Comparison of ENCODE assay signal across 8 cellular contexts in the genomic region with DNA sequence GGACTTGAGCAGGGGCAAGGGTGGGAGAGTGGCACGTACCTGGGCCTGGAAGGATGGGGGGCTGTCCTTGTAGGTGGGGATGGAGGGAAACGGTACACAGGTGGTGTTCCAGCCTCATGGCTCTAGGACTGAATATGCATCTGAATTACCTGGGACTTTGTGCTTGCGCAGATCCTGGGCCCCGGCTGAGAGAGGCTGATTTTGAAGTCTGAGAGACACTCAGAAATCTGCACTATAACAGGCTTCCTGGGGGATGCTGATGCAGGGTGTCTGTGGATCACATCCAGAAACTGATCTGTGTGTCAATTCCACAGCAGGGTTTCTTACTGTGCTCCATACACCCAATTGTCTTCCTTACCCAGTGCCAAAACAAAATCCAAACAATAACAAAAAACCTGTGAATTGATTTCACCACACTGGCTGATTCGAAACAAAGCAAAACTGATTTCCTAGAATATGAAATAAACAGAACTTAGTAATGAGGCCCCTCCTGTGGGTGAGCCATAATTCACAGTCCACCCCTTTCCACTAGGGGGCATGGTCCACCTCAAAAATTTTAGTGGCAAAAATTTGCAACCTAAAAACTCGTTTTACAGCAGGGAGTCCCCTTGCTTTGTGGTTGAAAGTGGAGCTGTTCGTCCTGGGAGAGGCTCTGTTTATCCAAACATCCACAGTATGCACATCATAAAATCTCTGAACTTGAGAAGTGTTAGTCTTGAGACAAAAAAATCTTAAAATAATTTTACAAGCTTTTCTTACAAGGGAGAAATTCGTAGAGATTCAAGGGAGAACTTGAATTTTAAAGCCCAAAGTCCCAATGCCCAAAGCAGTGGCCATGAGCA. TPM values are rescaled to one million over a fixed set of nuclear protein-coding genes. Genes with fewer than 3 reads are reported as not detected.
DNase-seq lines count a peak whose midpoint lies in the region; ATAC-seq and TF ChIP-seq lines count a peak whose summit lies in the region.

No MANE protein-coding gene starts in this region.

- ATAC-seq in natural killer cell treated with Interleukin-12 subunit alpha and Interleukin-12 subunit beta and Interleukin-15 and Interleukin-18, amount 100 ng/mL, for 72 hours, result peak; percentile 44 to 52

- peaks cover 0 to 2% of the 10 kb centered on the region in 2 donors for H3K27me3 Mint-ChIP-seq in natural killer cell treated with Interleukin-12 subunit alpha and Interleukin-12 subunit beta and Interleukin-15 and Interleukin-18, amount 100 ng/mL, for 72 hours

- peak; percentile 84 to 89 (median 86) for TF ChIP-seq CTCF in esophagus muscularis mucosa (IDR thresholded peaks at IDR 0.05)

- no peaks in the 10 kb centered on the region for H3K9me3 ChIP-seq in esophagus muscularis mucosa

- peak overlapping the region; percentile 70 to 86 (median 84) for H3K27ac ChIP-seq in esophagus muscularis mucosa (replicated peaks in 1 of 4)

- H3K4me1 ChIP-seq in esophagus muscularis mucosa, result peaks cover 42 to 62% (median 59%) of the 10 kb centered on the region in 4 donors

- intact Hi-C loops in esophagus muscularis mucosa (cut with DNase I) (loop anchor here (1.0 to 5.0 kb wide), 3 partner anchors 44 to 225 kb away; no protein-coding TSS in a partner anchor), posterior vena cava (cut with DNase I) (loop anchor here (5.0 to 10.0 kb wide), 2 partner anchors 45 to 92 kb away; no protein-coding TSS in a partner anchor)

- no peak overlapping the region for H3K4me3 ChIP-seq in esophagus muscularis mucosa

- no peak for TF ChIP-seq EP300 in esophagus muscularis mucosa (IDR thresholded peaks at IDR 0.05)

- peak; percentile 48 for DNase-seq in NCI-H146 (lab: John Stamatoyannopoulos, UW)
- DNase-seq in NCI-H146 treated with DMSO at 0.1 percent for 48 hours (lab: John Stamatoyannopoulos, UW; ENCODE audit: unreplicated experiment), result no peak
- peak; percentile 3 for DNase-seq in NCI-H2227 treated with DMSO at 0.1 percent for 48 hours (lab: John Stamatoyannopoulos, UW)
- peak; percentile 41 for DNase-seq in activated T-cell treated with anti-CD3 and anti-CD28 coated beads for 24 hours (ENCODE audit: low read depth)
- DNase-seq in esophagus muscularis mucosa (ENCODE audit: extremely low spot score), result no peak
- no peak for DNase-seq in natural killer cell treated with Interleukin-12 subunit alpha and Interleukin-12 subunit beta and Interleukin-15 and Interleukin-18, amount 100 ng/mL, for 72 hours (ENCODE audit: low spot score)
- peak; percentile 94 for DNase-seq in superior temporal gyrus (ENCODE audit: extremely low spot score)
- DNase-seq in posterior vena cava (ENCODE audit: low spot score), result no peak

- H3K27me3 ChIP-seq in esophagus muscularis mucosa, result no peaks in the 10 kb centered on the region

- H3K9me3 Mint-ChIP-seq in natural killer cell treated with Interleukin-12 subunit alpha and Interleukin-12 subunit beta and Interleukin-15 and Interleukin-18, amount 100 ng/mL, for 72 hours, result no peaks in the 10 kb centered on the region

- no peak for TF ChIP-seq POLR2A in esophagus muscularis mucosa (IDR thresholded peaks at IDR 0.05; ENCODE audit: low read depth)

- H3K36me3 ChIP-seq in esophagus muscularis mucosa, result no peaks in the 10 kb centered on the region

- peak overlapping the region in 1 of 2 donors; percentile 39 for H3K27ac Mint-ChIP-seq in natural killer cell treated with Interleukin-12 subunit alpha and Interleukin-12 subunit beta and Interleukin-15 and Interleukin-18, amount 100 ng/mL, for 72 hours

- peaks cover 0 to 2% of the 10 kb centered on the region in 2 donors for H3K4me1 Mint-ChIP-seq in natural killer cell treated with Interleukin-12 subunit alpha and Interleukin-12 subunit beta and Interleukin-15 and Interleukin-18, amount 100 ng/mL, for 72 hours (ENCODE audit: low read depth in 2 of 2)

- no peak overlapping the region for H3K4me3 Mint-ChIP-seq in natural killer cell treated with Interleukin-12 subunit alpha and Interleukin-12 subunit beta and Interleukin-15 and Interleukin-18, amount 100 ng/mL, for 72 hours

- H3K36me3 Mint-ChIP-seq in natural killer cell treated with Interleukin-12 subunit alpha and Interleukin-12 subunit beta and Interleukin-15 and Interleukin-18, amount 100 ng/mL, for 72 hours, result no peaks in the 10 kb centered on the region

- 54% methylated on average over 8 of the region's 8 CpGs for WGBS in esophagus muscularis mucosa

RNA-seq across cellular contexts. Expression of a gene that starts 32.0 kb away (rescaled TPM):
- total RNA-seq in esophagus muscularis mucosa (100 to 1,000 TPM in 1 of 4 donors, 10 to 100 TPM in 3; 51.4 to 101 (median 62.1) TPM), posterior vena cava (10 to 100 TPM; 29.3 to 42.3 TPM)
- total RNA-seq in natural killer cell treated with Interleukin-12 subunit alpha and Interleukin-12 subunit beta and Interleukin-15 and Interleukin-18, amount 100 ng/mL, for 72 hours, result 1 to 10 TPM; 4.4 to 7.9 TPM

Comparison
In these comparisons a context has a peak if more than half of its experiments do, and no peak if none do; other contexts are left out.
1. DNase-seq: peak in NCI-H146 (single experiment), NCI-H2227 treated with DMSO at 0.1 percent for 48 hours (single experiment), activated T-cell treated with anti-CD3 and anti-CD28 coated beads for 24 hours (single experiment) and superior temporal gyrus (single experiment); none in NCI-H146 treated with DMSO at 0.1 percent for 48 hours (single experiment), esophagus muscularis mucosa (single experiment), natural killer cell treated with Interleukin-12 subunit alpha and Interleukin-12 subunit beta and Interleukin-15 and Interleukin-18, amount 100 ng/mL, for 72 hours (single experiment) and posterior vena cava (single experiment).